ENCODE assay signal across 10 cellular contexts in genomic region chr3:111764645-111765091, GRCh38.
DNase-seq lines count a peak whose midpoint lies in the region; ATAC-seq and TF ChIP-seq lines count a peak whose summit lies in the region.
"Had no signal": no experiment of that assay in that cellular context is flagged by ENCODE, and none has a peak within 500 bp of the region (broad histone marks: within the 10 kb centered on the region; RNA-seq: fewer than 3 reads in every experiment).

No MANE protein-coding gene starts in this region.

- H3K4me3 Mint-ChIP-seq in MCF 10A (ENCODE audit: unreplicated experiment) = no peak overlapping the region
- H3K4me3 Mint-ChIP-seq in stimulated activated naive B cell treated with anti-CD40 and anti-IgM and Interleukin-4, amounts not matched to agents 10 μg/mL and 1 μg/mL and 100 μg/mL, for 72 hours = no peak overlapping the region

- no peaks in the 10 kb centered on the region for H3K9me3 Mint-ChIP-seq in MCF 10A (ENCODE audit: unreplicated experiment)
- no peaks in the 10 kb centered on the region for H3K9me3 Mint-ChIP-seq in stimulated activated naive B cell treated with anti-CD40 and anti-IgM and Interleukin-4, amounts not matched to agents 10 μg/mL and 1 μg/mL and 100 μg/mL, for 72 hours

- WGBS in prostate gland = 84% methylated on average over 3 of the region's 3 CpGs

- peaks cover 47% of the 10 kb centered on the region for H3K4me1 Mint-ChIP-seq in MCF 10A (ENCODE audit: insufficient read depth, unreplicated experiment)
- peaks cover 0 to 4% of the 10 kb centered on the region in 2 donors for H3K4me1 Mint-ChIP-seq in stimulated activated naive B cell treated with anti-CD40 and anti-IgM and Interleukin-4, amounts not matched to agents 10 μg/mL and 1 μg/mL and 100 μg/mL, for 72 hours

- H3K36me3 Mint-ChIP-seq in MCF 10A (ENCODE audit: insufficient read depth, unreplicated experiment) = peaks cover 6% of the 10 kb centered on the region
- no peaks in the 10 kb centered on the region for H3K36me3 Mint-ChIP-seq in stimulated activated naive B cell treated with anti-CD40 and anti-IgM and Interleukin-4, amounts not matched to agents 10 μg/mL and 1 μg/mL and 100 μg/mL, for 72 hours

- no peak overlapping the region for H3K4me3 ChIP-seq in upper lobe of right lung
- no peak overlapping the region for H3K4me3 ChIP-seq in prostate gland
- H3K4me3 ChIP-seq: spleen had no signal

- H3K27ac Mint-ChIP-seq in MCF 10A (ENCODE audit: low read depth, unreplicated experiment) = peak overlapping the region; percentile 59
- no peak overlapping the region for H3K27ac Mint-ChIP-seq in stimulated activated naive B cell treated with anti-CD40 and anti-IgM and Interleukin-4, amounts not matched to agents 10 μg/mL and 1 μg/mL and 100 μg/mL, for 72 hours

- peak overlapping the region; percentile 9 for H3K27ac ChIP-seq in upper lobe of right lung
- H3K27ac ChIP-seq in prostate gland = peak overlapping the region in 1 of 2 donors; percentile 70
- H3K27ac ChIP-seq: spleen had no signal

- CTCF ChIA-PET in MCF 10A (lab: Yijun Ruan, JAX) = interaction anchor here (1.8 to 3.2 kb wide), 3 partner anchors 27 to 95 kb away, joined by 5 to 14 read pairs (median 8); no protein-coding TSS in a partner anchor

- no TSS peak for BruUV-seq in MCF 10A (replicated peaks; lab: Mats Ljungman, UMichigan)

- H3K27me3 Mint-ChIP-seq in MCF 10A (ENCODE audit: insufficient read depth, unreplicated experiment) = no peaks in the 10 kb centered on the region
- no peaks in the 10 kb centered on the region for H3K27me3 Mint-ChIP-seq in stimulated activated naive B cell treated with anti-CD40 and anti-IgM and Interleukin-4, amounts not matched to agents 10 μg/mL and 1 μg/mL and 100 μg/mL, for 72 hours

- no peaks in the 10 kb centered on the region for H3K36me3 ChIP-seq in upper lobe of right lung
- H3K36me3 ChIP-seq in prostate gland = no peaks in the 10 kb centered on the region
- H3K36me3 ChIP-seq: spleen had no signal

- H3K27me3 ChIP-seq in upper lobe of right lung (no peaks in the 10 kb centered on the region), prostate gland (replicated peaks; ENCODE audit: insufficient read depth) (no peaks in the 10 kb centered on the region)
- H3K27me3 ChIP-seq: spleen had no signal

- peak; percentile 71 for ATAC-seq in left colon
- no peak for ATAC-seq in upper lobe of right lung
- ATAC-seq in stimulated activated naive B cell treated with anti-CD40 and anti-IgM and Interleukin-4, amounts not matched to agents 10 μg/mL and 1 μg/mL and 100 μg/mL, for 72 hours (replicated peaks) = no peak
- no peak for ATAC-seq in HG03342 (IDR thresholded peaks at IDR 0.05; ENCODE audit: unreplicated experiment)
- ATAC-seq: stimulated activated naive CD8-positive, alpha-beta T cell treated with anti-CD3 and anti-CD28 coated beads, Interleukin-15, Interleukin-2, amounts not matched to agents 100 U/mL and 50 U/mL, for 24 hours had no signal

- DNase-seq in HT-29 (ENCODE audit: low spot score) (peak; percentile 24), MCF 10A (ENCODE audit: unreplicated experiment) (peak; percentile 84), left colon (no peak), upper lobe of right lung (no peak), prostate gland (ENCODE audit: low spot score) (no peak)
- no peak for DNase-seq in stimulated activated naive B cell treated with anti-CD40 and anti-IgM and Interleukin-4, amounts not matched to agents 10 μg/mL and 1 μg/mL and 100 μg/mL, for 72 hours
- DNase-seq: NCI-H1105; spleen; stimulated activated naive CD8-positive, alpha-beta T cell treated with anti-CD3 and anti-CD28 coated beads, Interleukin-15, Interleukin-2, amounts not matched to agents 100 U/mL and 50 U/mL, for 24 hours had no signal

- POLR2A ChIA-PET in MCF 10A (lab: Yijun Ruan, JAX) = interaction anchor here (0.9 to 5.4 kb wide), 6 partner anchors 35 to 96 kb away, joined by 3 to 84 read pairs (median 6); partner anchors contain the start of gene PHLDB2

- H3K9me3 ChIP-seq in upper lobe of right lung (no peaks in the 10 kb centered on the region), prostate gland (no peaks in the 10 kb centered on the region)
- H3K9me3 ChIP-seq: spleen had no signal

- TF ChIP-seq CTCF in MCF 10A (IDR thresholded peaks at IDR 0.05; ENCODE audit: unreplicated experiment) (no peak), upper lobe of right lung (IDR thresholded peaks at IDR 0.05) (no peak), prostate gland (IDR thresholded peaks at IDR 0.05) (no peak)

- intact Hi-C loops in MCF 10A (cut with micrococcal nuclease) (loop anchor here (5.0 kb wide), 1 partner anchor 42 kb away; no protein-coding TSS in a partner anchor), left colon (cut with DNase I, micrococcal nuclease) (no loop called here), upper lobe of right lung (cut with DNase I) (no loop called here), prostate gland (cut with DNase I) (no loop called here)

- no peak for TF ChIP-seq POLR2A in prostate gland (IDR thresholded peaks at IDR 0.05)

- H3K4me1 ChIP-seq in upper lobe of right lung = peaks cover 30% of the 10 kb centered on the region
- peaks cover 4% of the 10 kb centered on the region for H3K4me1 ChIP-seq in prostate gland (replicated peaks)

Comparison
In these comparisons a context has a peak if more than half of its experiments do, and no peak if none do; other contexts are left out.
1. DNase-seq: peak in HT-29 (single experiment) and MCF 10A (single experiment); none in left colon (0 of 2), upper lobe of right lung (single experiment), stimulated activated naive B cell treated with anti-CD40 and anti-IgM and Interleukin-4, amounts not matched to agents 10 μg/mL and 1 μg/mL and 100 μg/mL, for 72 hours (single experiment) and prostate gland (single experiment).